9 cellular contexts compared by ENCODE assay signal in genomic region chr22:46737105-46737975, GRCh38. TPM values are rescaled to one million over a fixed set of nuclear protein-coding genes. Genes with fewer than 3 reads are reported as not detected.
DNase-seq lines count a peak whose midpoint lies in the region; ATAC-seq and TF ChIP-seq lines count a peak whose summit lies in the region.
"Had no signal": no experiment of that assay in that cellular context is flagged by ENCODE, and none has a peak within 500 bp of the region (broad histone marks: within the 10 kb centered on the region; RNA-seq: fewer than 3 reads in every experiment).

No MANE protein-coding gene starts in this region.

- TF ChIP-seq CTCF in WTC11 (IDR thresholded peaks at IDR 0.05) (no peak), right lobe of liver (IDR thresholded peaks at IDR 0.05) (no peak)

- 0% methylated on average over 14 of the region's 53 CpGs for WGBS in right lobe of liver (ENCODE audit: insufficient coverage, low coverage, low lambda C conversion rate, missing lambda C conversion rate)

- POLR2A ChIA-PET in WTC11 (lab: Charles Lee) = no interaction called here

- H3K9me3 ChIP-seq in HUES6 (ENCODE audit: control insufficient read depth, insufficient read depth, low read depth, low read length) (no peaks in the 10 kb centered on the region), right lobe of liver (no peaks in the 10 kb centered on the region)

- H3K36me3 Mint-ChIP-seq in WTC11 = no peaks in the 10 kb centered on the region
- peaks cover 56% of the 10 kb centered on the region for H3K36me3 Mint-ChIP-seq in dendritic cell treated with granulocyte-macrophage colony-stimulating factor and Interleukin-4, amounts not matched to agents 40 ng/mL and 50 ng/mL, for 4 days (ENCODE audit: low read depth)

- H3K4me3 ChIP-seq in HUES6 (ENCODE audit: low read depth, low read length) (peak overlapping the region; percentile 78), right lobe of liver (peak overlapping the region; percentile 82 to 86 (median 86))

- H3K9ac ChIP-seq in HUES6 (ENCODE audit: low read length) = peak overlapping the region; percentile 72

- intact Hi-C loops in dendritic cell treated with granulocyte-macrophage colony-stimulating factor and Interleukin-4, amounts not matched to agents 40 ng/mL and 50 ng/mL, for 4 days (cut with micrococcal nuclease) = loop anchor here (5.0 to 10.0 kb wide), 2 partner anchors 35 to 153 kb away; no protein-coding TSS in a partner anchor
- intact Hi-C loops in right lobe of liver (cut with DNase I) = no loop called here

- CTCF ChIA-PET in WTC11 (lab: Charles Lee) = interaction anchor here (1.8 kb wide), 1 partner anchor 173 kb away, joined by 4 read pairs; no protein-coding TSS in a partner anchor

- H3K4me3 Mint-ChIP-seq in WTC11 = peak overlapping the region; percentile 89
- peak overlapping the region; percentile 97 for H3K4me3 Mint-ChIP-seq in dendritic cell treated with granulocyte-macrophage colony-stimulating factor and Interleukin-4, amounts not matched to agents 40 ng/mL and 50 ng/mL, for 4 days

- ATAC-seq in WTC11 = peak; percentile 37
- ATAC-seq in right lobe of liver = peak; percentile 0 to 19 (median 8)

- DNase-seq in DMS 273 (lab: John Stamatoyannopoulos, UW; ENCODE audit: unreplicated experiment) (peak; percentile 64), DMS 273 treated with DMSO at 0.1 percent for 48 hours (lab: John Stamatoyannopoulos, UW) (no peak), WTC11 (ENCODE audit: low spot score) (peak; percentile 58), right lobe of liver (peak in 2 of 3 donors; percentile 61 to 68), pons (ENCODE audit: low spot score) (no peak)
- DNase-seq in stimulated activated naive CD4-positive, alpha-beta T cell treated with Interleukin-2 at 50 U/mL for 16 hours (lab: John Stamatoyannopoulos, UW) = peak; percentile 40

- H3K4me1 ChIP-seq in HUES6 (ENCODE audit: control insufficient read depth, insufficient read depth, low read length) (peaks cover 23% of the 10 kb centered on the region), right lobe of liver (peaks cover 0 to 76% (median 38%) of the 10 kb centered on the region in 4 donors)

- H3K27ac Mint-ChIP-seq in WTC11 = peak overlapping the region; percentile 83; the same call in 1 of the 2 replicates
- peak overlapping the region; percentile 87 for H3K27ac Mint-ChIP-seq in dendritic cell treated with granulocyte-macrophage colony-stimulating factor and Interleukin-4, amounts not matched to agents 40 ng/mL and 50 ng/mL, for 4 days

- no peak for TF ChIP-seq POLR2A in right lobe of liver (IDR thresholded peaks at IDR 0.05)

- H3K4me1 Mint-ChIP-seq in WTC11 = peaks cover 31% of the 10 kb centered on the region
- H3K4me1 Mint-ChIP-seq in dendritic cell treated with granulocyte-macrophage colony-stimulating factor and Interleukin-4, amounts not matched to agents 40 ng/mL and 50 ng/mL, for 4 days (ENCODE audit: low read depth) = peaks cover 75% of the 10 kb centered on the region

- no peaks in the 10 kb centered on the region; the same call in 1 of the 2 replicates for H3K27me3 Mint-ChIP-seq in WTC11 (ENCODE audit: low read depth)
- no peaks in the 10 kb centered on the region for H3K27me3 Mint-ChIP-seq in dendritic cell treated with granulocyte-macrophage colony-stimulating factor and Interleukin-4, amounts not matched to agents 40 ng/mL and 50 ng/mL, for 4 days

- H3K9me3 Mint-ChIP-seq in WTC11 = no peaks in the 10 kb centered on the region
- H3K9me3 Mint-ChIP-seq in dendritic cell treated with granulocyte-macrophage colony-stimulating factor and Interleukin-4, amounts not matched to agents 40 ng/mL and 50 ng/mL, for 4 days = no peaks in the 10 kb centered on the region

- H3K36me3 ChIP-seq in HUES6 (ENCODE audit: control insufficient read depth, insufficient read depth, low read length) = 0 out of 2 replicates have a peak, but pooled peaks cover 6% of the 10 kb centered on the region
- H3K36me3 ChIP-seq in right lobe of liver = peaks cover 0 to 2% (median 0%) of the 10 kb centered on the region in 4 donors

- H3K27ac ChIP-seq in HUES6 (ENCODE audit: low read depth, low read length) (no peak overlapping the region), right lobe of liver (peak overlapping the region; percentile 73 to 90 (median 87))
- H3K27ac ChIP-seq: 22Rv1 had no signal

- H3K27me3 ChIP-seq in HUES6 (ENCODE audit: control insufficient read depth, insufficient read depth, low read length) (no peaks in the 10 kb centered on the region), right lobe of liver (no peaks in the 10 kb centered on the region)

TF ChIP-seq in WTC11, 78 proteins besides CTCF, POLR2A, EP300 and RAD21:
- TF ChIP-seq E2F1 (CRISPR knock-in tag; IDR thresholded peaks at IDR 0.05) = no peak
- peak; percentile 45; the same call in 1 of the 2 replicates for TF ChIP-seq ZNF423 (CRISPR knock-in tag; IDR thresholded peaks at IDR 0.05)

RNA-seq across cellular contexts. Expression of gene CERK, which starts 0.7 kb away (rescaled TPM):
- total RNA-seq in WTC11 (2021) (45.6 to 50.2 TPM (median 49.7 TPM) in 3 replicates), right lobe of liver (10 to 100 TPM in 5 of 6 experiments, 1 to 10 TPM in 1; 9.6 to 27.5 (median 18.5) TPM)

RNA-seq across cellular contexts. Expression of gene TBC1D22A, which starts 25.1 kb away (rescaled TPM):
- total RNA-seq in WTC11 (2021) = 18.1 to 21.0 TPM (median 19.1 TPM) in 3 replicates
- 10 to 100 TPM; 10.9 to 18.1 (median 14.0) TPM for total RNA-seq in right lobe of liver

Comparison
In these comparisons a context has a peak if more than half of its experiments do, and no peak if none do; other contexts are left out.
1. DNase-seq: peak in DMS 273 (single experiment), WTC11 (single experiment), right lobe of liver (2 of 3) and stimulated activated naive CD4-positive, alpha-beta T cell treated with Interleukin-2 at 50 U/mL for 16 hours (single experiment); none in DMS 273 treated with DMSO at 0.1 percent for 48 hours (single experiment) and pons (single experiment).